1 cellular context compared by ENCODE assay signal in genomic region chr16:30844346-30844670, GRCh38.
TF ChIP-seq lines count a peak whose summit lies in the region.

No MANE protein-coding gene starts in this region.

TF ChIP-seq in HepG2, 621 proteins besides CTCF, POLR2A, EP300 and RAD21:
- 0 out of 2 replicates have a peak, but pooled peaks have one; percentile 12 for TF ChIP-seq ZNF850 (CRISPR knock-in tag; conservative IDR thresholded peaks at IDR 0.05)
- TF ChIP-seq ZNF704 (CRISPR knock-in tag; IDR thresholded peaks at IDR 0.05; ENCODE audit: borderline replicate concordance), result peak; percentile 3; the same call in 1 of the 2 replicates
- no peak for TF ChIP-seq TCF7 (IDR thresholded peaks at IDR 0.05; ENCODE audit: low read depth)
- no peak for TF ChIP-seq ZC3H13 (CRISPR knock-in tag; IDR thresholded peaks at IDR 0.05)
- TF ChIP-seq SP4 (CRISPR knock-in tag; IDR thresholded peaks at IDR 0.05), result 0 out of 2 replicates have a peak, but pooled peaks have one; percentile 26
- no peak for TF ChIP-seq BCLAF1 (IDR thresholded peaks at IDR 0.05)
- TF ChIP-seq ARNT2 (CRISPR knock-in tag; IDR thresholded peaks at IDR 0.05; ENCODE audit: low read depth), result no peak
- no peak for TF ChIP-seq PCBP1 (IDR thresholded peaks at IDR 0.05; ENCODE audit: borderline replicate concordance, low read depth, low read length)
- TF ChIP-seq CREB1 (IDR thresholded peaks at IDR 0.05), result no peak
- TF ChIP-seq CREB1 (CRISPR knock-in tag; IDR thresholded peaks at IDR 0.05), result 0 out of 2 replicates have a peak, but pooled peaks have one; percentile 9
- TF ChIP-seq ATAD3A (CRISPR knock-in tag; IDR thresholded peaks at IDR 0.05), result no peak
- TF ChIP-seq ZNF747 (CRISPR knock-in tag; IDR thresholded peaks at IDR 0.05; ENCODE audit: borderline replicate concordance), result no peak
- no peak for TF ChIP-seq SMYD3 (CRISPR knock-in tag; IDR thresholded peaks at IDR 0.05)
- TF ChIP-seq ZNF569 (CRISPR knock-in tag; IDR thresholded peaks at IDR 0.05; ENCODE audit: borderline replicate concordance), result no peak
- no peak for TF ChIP-seq JARID2 (CRISPR knock-in tag; IDR thresholded peaks at IDR 0.05; ENCODE audit: insufficient replicate concordance)
- TF ChIP-seq ZNF605 (CRISPR knock-in tag; IDR thresholded peaks at IDR 0.05), result no peak
- no peak for TF ChIP-seq ZNF205 (CRISPR knock-in tag; IDR thresholded peaks at IDR 0.05)
- TF ChIP-seq ZFP36 (IDR thresholded peaks at IDR 0.05; ENCODE audit: borderline replicate concordance, low read depth, low read length, partially characterized antibody), result no peak
- no peak for TF ChIP-seq ZNF644 (CRISPR knock-in tag; IDR thresholded peaks at IDR 0.05; ENCODE audit: low read depth)
- TF ChIP-seq ZNF496 (CRISPR knock-in tag; IDR thresholded peaks at IDR 0.05; ENCODE audit: insufficient replicate concordance), result no peak
- TF ChIP-seq ZBTB37 (CRISPR knock-in tag; IDR thresholded peaks at IDR 0.05), result no peak
- TF ChIP-seq NR2F1 (CRISPR knock-in tag; IDR thresholded peaks at IDR 0.05), result no peak
- TF ChIP-seq ELF3 (CRISPR knock-in tag; IDR thresholded peaks at IDR 0.05), result no peak
- no peak for TF ChIP-seq THAP9 (CRISPR knock-in tag; IDR thresholded peaks at IDR 0.05; ENCODE audit: borderline replicate concordance)
- TF ChIP-seq RFX5 (IDR thresholded peaks at IDR 0.05; ENCODE audit: low read depth, low read length), result no peak
